Comparison of ENCODE assay signal across 20 cellular contexts in genomic region chr3:100834332-100834731, GRCh38.
"Had no signal": no experiment of that assay in that cellular context is flagged by ENCODE, and none has a peak within 500 bp of the region (broad histone marks: within the 10 kb centered on the region; RNA-seq: fewer than 3 reads in every experiment).

No MANE protein-coding gene starts in this region.

- H3K9me3 ChIP-seq: SJSA1 had no signal

- H3K4me2 ChIP-seq: KMS-11 had no signal

- DNase-seq: Kasumi-1, MM.1S, MV-4-11, NCI-H1048, NCI-H1436 treated with DMSO at 0.1 percent for 48 hours, NCI-H1694, NCI-H187 treated with DMSO at 0.1 percent for 48 hours, NCI-H2171, NCI-H226, NCI-H446, NCI-H510A, NCI-H524 treated with DMSO at 0.1 percent for 48 hours, NCI-H774, Right ventricle myocardium superior, RPMI8226, SIG-M5 had no signal

- H3K4me1 ChIP-seq: SJSA1 had no signal

- H3K4me3 ChIP-seq: SJSA1, SK-N-MC had no signal

- H3K36me3 ChIP-seq: SJSA1 had no signal

- H3K27me3 ChIP-seq: SJSA1 had no signal

- H3K27ac ChIP-seq: KMS-11, SJSA1, SK-N-MC had no signal

- FAIRE-seq: RCC 7860 had no signal

- H3K9ac ChIP-seq: KMS-11 had no signal
